Comparison of ENCODE assay signal across 20 cellular contexts in genomic region chr15:63977102-63977501, GRCh38.
DNase-seq lines count a peak whose midpoint lies in the region; ATAC-seq and TF ChIP-seq lines count a peak whose summit lies in the region.
"Had no signal": no experiment of that assay in that cellular context is flagged by ENCODE, and none has a peak within 500 bp of the region (broad histone marks: within the 10 kb centered on the region; RNA-seq: fewer than 3 reads in every experiment).

No MANE protein-coding gene starts in this region.

- WGBS in transverse colon (ENCODE audit: low coverage in 1 of 2), 2 donors: 60% methylated on average over 2 of the region's 2 CpGs; no CpG with 5 or more reads in 1 of the 2 donors

- H3K27ac Mint-ChIP-seq in activated CD8-positive, alpha-beta memory T cell treated with anti-CD3 and anti-CD28 coated beads, Interleukin-2, amount 10 ng/mL, durations not matched to agents 7 days and 5 days: no peak overlapping the region
- H3K27ac Mint-ChIP-seq: GM23338 had no signal

- ATAC-seq in activated CD8-positive, alpha-beta memory T cell treated with anti-CD3 and anti-CD28 coated beads, Interleukin-2, amount 10 ng/mL, durations not matched to agents 7 days and 5 days: no peak
- ATAC-seq in GM21723 (IDR thresholded peaks at IDR 0.05; ENCODE audit: unreplicated experiment): no peak
- ATAC-seq in HG02938 (IDR thresholded peaks at IDR 0.05; ENCODE audit: unreplicated experiment): no peak
- ATAC-seq: GM12878, GM23338, K562 had no signal

- no peak for TF ChIP-seq EP300 in transverse colon (IDR thresholded peaks at IDR 0.05; ENCODE audit: low read depth)

- H3K27ac ChIP-seq in Peyer's patch: peak overlapping the region in 2 of 4 donors; percentile 58 to 84
- H3K27ac ChIP-seq in right atrium auricular region: peak overlapping the region; percentile 79 to 89
- H3K27ac ChIP-seq in transverse colon: no peak overlapping the region

- peak; percentile 42 for DNase-seq in activated CD8-positive, alpha-beta memory T cell treated with anti-CD3 and anti-CD28 coated beads, Interleukin-2, amount 50 U/mL, for 48 hours
- no peak for DNase-seq in activated CD8-positive, alpha-beta memory T cell treated with anti-CD3 and anti-CD28 coated beads, Interleukin-2, amount 10 ng/mL, durations not matched to agents 7 days and 5 days
- DNase-seq in Peyer's patch: peak in 2 of 3 donors; percentile 85
- peak; percentile 36 for DNase-seq in right atrium auricular region (ENCODE audit: low spot score)
- DNase-seq in transverse colon: peak; percentile 48
- DNase-seq in NCI-H146 (lab: John Stamatoyannopoulos, UW): no peak
- DNase-seq: BE2C; Caco-2; CD4-positive, CD25-positive, alpha-beta regulatory T cell; DMS153; NCI-H1105; NCI-H1694; NCI-H2081 treated with DMSO at 0.1 percent for 48 hours; NCI-H748 treated with DMSO at 0.1 percent for 48 hours; OCI-M1 had no signal

- no peaks in the 10 kb centered on the region for H3K27me3 ChIP-seq in Peyer's patch
- no peaks in the 10 kb centered on the region for H3K27me3 ChIP-seq in right atrium auricular region
- no peaks in the 10 kb centered on the region for H3K27me3 ChIP-seq in transverse colon
- H3K27me3 ChIP-seq: BE2C had no signal

- H3K4me3 Mint-ChIP-seq in activated CD8-positive, alpha-beta memory T cell treated with anti-CD3 and anti-CD28 coated beads, Interleukin-2, amount 10 ng/mL, durations not matched to agents 7 days and 5 days: no peak overlapping the region
- H3K4me3 Mint-ChIP-seq: CD4-positive, CD25-positive, alpha-beta regulatory T cell; GM23338 had no signal

- peaks cover 5% of the 10 kb centered on the region for H3K36me3 Mint-ChIP-seq in activated CD8-positive, alpha-beta memory T cell treated with anti-CD3 and anti-CD28 coated beads, Interleukin-2, amount 10 ng/mL, durations not matched to agents 7 days and 5 days
- H3K36me3 Mint-ChIP-seq: CD4-positive, CD25-positive, alpha-beta regulatory T cell had no signal

- TF ChIP-seq CTCF in Peyer's patch (IDR thresholded peaks at IDR 0.05): no peak
- TF ChIP-seq CTCF in right atrium auricular region (IDR thresholded peaks at IDR 0.05): no peak
- no peak for TF ChIP-seq CTCF in transverse colon (IDR thresholded peaks at IDR 0.05)

- H3K9me3 Mint-ChIP-seq in activated CD8-positive, alpha-beta memory T cell treated with anti-CD3 and anti-CD28 coated beads, Interleukin-2, amount 10 ng/mL, durations not matched to agents 7 days and 5 days (ENCODE audit: low read depth): no peaks in the 10 kb centered on the region
- H3K9me3 Mint-ChIP-seq: CD4-positive, CD25-positive, alpha-beta regulatory T cell; GM23338 had no signal

- no peaks in the 10 kb centered on the region for H3K36me3 ChIP-seq in Peyer's patch
- H3K36me3 ChIP-seq in right atrium auricular region: no peaks in the 10 kb centered on the region
- no peaks in the 10 kb centered on the region for H3K36me3 ChIP-seq in transverse colon
- H3K36me3 ChIP-seq: BE2C had no signal

- no peak overlapping the region for H3K4me3 ChIP-seq in Peyer's patch
- H3K4me3 ChIP-seq in right atrium auricular region: no peak overlapping the region
- H3K4me3 ChIP-seq in transverse colon: no peak overlapping the region
- H3K4me3 ChIP-seq: GM12878, GM23338, K562 had no signal

- H3K4me1 ChIP-seq in Peyer's patch (peaks cover 0 to 39% (median 5%) of the 10 kb centered on the region in 4 donors), right atrium auricular region (peaks cover 0 to 52% of the 10 kb centered on the region in 2 donors), transverse colon (peaks cover 9 to 27% (median 19%) of the 10 kb centered on the region in 4 donors)
- H3K4me1 ChIP-seq: BE2C had no signal

- in situ Hi-C loops in transverse colon (cut with MboI; ENCODE audit: low pct_ligation_motif_present in 1 of 4, low pct_unique_long_range_greater_than_20kb in 1 of 4, low sequenced_read_pairs in 3 of 4): no loop called here

- H3K4me1 Mint-ChIP-seq in activated CD8-positive, alpha-beta memory T cell treated with anti-CD3 and anti-CD28 coated beads, Interleukin-2, amount 10 ng/mL, durations not matched to agents 7 days and 5 days: peaks cover 13% of the 10 kb centered on the region

- H3K9me3 ChIP-seq in Peyer's patch: no peaks in the 10 kb centered on the region
- no peaks in the 10 kb centered on the region for H3K9me3 ChIP-seq in right atrium auricular region
- no peaks in the 10 kb centered on the region for H3K9me3 ChIP-seq in transverse colon
- H3K9me3 ChIP-seq: BE2C, Caco-2 had no signal

- intact Hi-C loops in transverse colon (cut with DNase I; ENCODE audit: low total_unique reads): no loop called here

- CTCF ChIA-PET in activated CD8-positive, alpha-beta memory T cell treated with anti-CD3 and anti-CD28 coated beads, Interleukin-2, amount 10 ng/mL, durations not matched to agents 7 days and 5 days (lab: Charles Lee): no interaction called here

- H3K27me3 Mint-ChIP-seq in activated CD8-positive, alpha-beta memory T cell treated with anti-CD3 and anti-CD28 coated beads, Interleukin-2, amount 10 ng/mL, durations not matched to agents 7 days and 5 days: no peaks in the 10 kb centered on the region

- no peak for TF ChIP-seq POLR2A in Peyer's patch (IDR thresholded peaks at IDR 0.05)
- TF ChIP-seq POLR2A in transverse colon (IDR thresholded peaks at IDR 0.05): no peak

Comparison
In these comparisons a context has a peak if more than half of its experiments do, and no peak if none do; other contexts are left out.
1. DNase-seq: peak in activated CD8-positive, alpha-beta memory T cell treated with anti-CD3 and anti-CD28 coated beads, Interleukin-2, amount 50 U/mL, for 48 hours (single experiment), Peyer's patch (2 of 3), right atrium auricular region (single experiment) and transverse colon (single experiment); none in activated CD8-positive, alpha-beta memory T cell treated with anti-CD3 and anti-CD28 coated beads, Interleukin-2, amount 10 ng/mL, durations not matched to agents 7 days and 5 days (single experiment) and NCI-H146 (single experiment).
2. H3K27ac ChIP-seq: peak in right atrium auricular region (2 of 2); none in transverse colon (0 of 4).